Comparison of ENCODE assay signal across 22 cellular contexts in the genomic region with DNA sequence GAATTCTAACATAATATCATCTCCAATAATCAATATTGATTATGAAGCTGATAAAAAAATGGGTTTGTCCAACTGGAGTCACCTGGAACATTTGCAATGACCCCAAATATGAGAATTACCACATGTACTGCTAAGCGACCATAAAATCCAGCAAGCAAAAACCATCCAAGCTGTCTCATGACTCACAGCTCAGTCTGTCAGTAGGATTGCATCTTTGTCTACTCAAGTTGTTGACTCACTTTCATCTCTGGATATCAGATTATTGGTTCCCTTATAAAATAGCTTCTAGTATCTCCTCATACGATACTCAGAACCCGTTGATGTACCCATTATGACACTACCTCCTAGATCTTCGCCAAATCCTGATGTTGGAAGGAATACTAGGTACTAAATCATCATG.
DNase-seq lines count a peak whose midpoint lies in the region; ATAC-seq and TF ChIP-seq lines count a peak whose summit lies in the region.
"Had no signal": no experiment of that assay in that cellular context is flagged by ENCODE, and none has a peak within 500 bp of the region (broad histone marks: within the 10 kb centered on the region; RNA-seq: fewer than 3 reads in every experiment).

No MANE protein-coding gene starts in this region.

- peak; percentile 41; the same call in 2 of the 3 replicates for ATAC-seq in RWPE2 (ENCODE audit: low read depth)
- ATAC-seq: HCT116, K562, Right ventricle myocardium inferior had no signal

- no peak overlapping the region for H3K4me3 ChIP-seq in OCI-LY7 (ENCODE audit: low read depth, low read length, poor library complexity, severe bottlenecking)
- no peak overlapping the region for H3K4me3 ChIP-seq in RWPE2 (ENCODE audit: severe bottlenecking)
- H3K4me3 ChIP-seq in SK-N-SH (ENCODE audit: low read depth in 2 of 2, low read length in 1 of 2) = no peak overlapping the region
- H3K4me3 ChIP-seq: K562, Peyer's patch, SJCRH30 had no signal

- DNase-seq in OCI-LY7 (ENCODE audit: low spot score) = no peak
- DNase-seq in RWPE2 (ENCODE audit: low spot score) = no peak
- peak; percentile 31 for DNase-seq in epithelial cell of prostate (ENCODE audit: low read depth, low spot score)
- peak; percentile 45 for DNase-seq in renal cortical epithelial cell (ENCODE audit: low read depth)
- no peak for DNase-seq in SK-N-SH
- DNase-seq in NCI-H69 (lab: John Stamatoyannopoulos, UW) = no peak
- no peak for DNase-seq in nucleus accumbens (lab: John Stamatoyannopoulos, UW)
- DNase-seq: C1 segment of cervical spinal cord; CD4-positive, alpha-beta memory T cell; COR-L47; DMS79 treated with DMSO at 0.1 percent for 48 hours; GF-D8; Kasumi-1; MM.1S; NCI-H2029 treated with DMSO at 0.1 percent for 48 hours; NCI-H446 treated with DMSO at 0.1 percent for 48 hours; NCI-H526; Peyer's patch; SJCRH30 had no signal

- no peaks in the 10 kb centered on the region for H3F3A ChIP-seq in SK-N-SH (replicated peaks; ENCODE audit: insufficient read depth)

- no peak overlapping the region for H3K9ac ChIP-seq in SK-N-SH

- 40% methylated on average over 4 of the region's 4 CpGs for WGBS in SK-N-SH (ENCODE audit: low lambda C conversion rate)

- H2AFZ ChIP-seq in OCI-LY7 (ENCODE audit: low read length) (peak overlapping the region; percentile 49; the same call in 1 of the 2 replicates), SK-N-SH (ENCODE audit: low read depth) (no peak overlapping the region)

- POLR2A ChIA-PET in OCI-LY7 (lab: Charles Lee) (interaction anchor here (0.7 to 2.1 kb wide), 3 partner anchors 8 to 83 kb away, joined by 3 to 6 read pairs (median 4); no protein-coding TSS in a partner anchor), SK-N-SH (lab: Yijun Ruan, JAX) (no interaction called here)

- H3K79me2 ChIP-seq in OCI-LY7 (ENCODE audit: insufficient read depth, low read depth, low read length) = no peaks in the 10 kb centered on the region
- no peaks in the 10 kb centered on the region for H3K79me2 ChIP-seq in SK-N-SH (ENCODE audit: insufficient read depth)

- H3K36me3 ChIP-seq in OCI-LY7 (ENCODE audit: insufficient read depth, low read length) (no peaks in the 10 kb centered on the region; the same call in 1 of the 2 replicates), RWPE2 (ENCODE audit: low read depth) (no peaks in the 10 kb centered on the region), SK-N-SH (replicated peaks in 1 of 2; ENCODE audit: control insufficient read depth in 1 of 2, insufficient read depth in 2 of 2, low read length in 1 of 2) (no peaks in the 10 kb centered on the region)
- H3K36me3 ChIP-seq: Peyer's patch, SJCRH30 had no signal

- H3K9me2 ChIP-seq in OCI-LY7 (ENCODE audit: insufficient read depth, low read length) (0 out of 2 replicates have a peak, but pooled peaks cover 3% of the 10 kb centered on the region), SK-N-SH (no peaks in the 10 kb centered on the region)

- CTCF ChIA-PET in OCI-LY7 (lab: Charles Lee; ENCODE audit: unreplicated experiment) (no interaction called here), SK-N-SH (lab: Yijun Ruan, JAX) (no interaction called here)

- no peak for TF ChIP-seq RAD21 in SK-N-SH (IDR thresholded peaks at IDR 0.05; ENCODE audit: low read length)

- H3K27me3 ChIP-seq in RWPE2 (ENCODE audit: insufficient read depth, poor library complexity, severe bottlenecking) (no peaks in the 10 kb centered on the region), SK-N-SH (ENCODE audit: insufficient read depth) (no peaks in the 10 kb centered on the region)
- H3K27me3 ChIP-seq: Peyer's patch, SJCRH30 had no signal

- BruUV-seq in OCI-LY7 (replicated peaks; lab: Mats Ljungman, UMichigan) = no TSS peak

- TF ChIP-seq CTCF in OCI-LY7 (conservative IDR thresholded peaks at IDR 0.05; ENCODE audit: low read length) (no peak), RWPE2 (IDR thresholded peaks at IDR 0.05; ENCODE audit: poor library complexity, severe bottlenecking) (no peak), SK-N-SH (IDR thresholded peaks at IDR 0.05) (no peak)

- H3K4me2 ChIP-seq in OCI-LY7 (ENCODE audit: low read length) = no peak overlapping the region
- H3K4me2 ChIP-seq in SK-N-SH = no peak overlapping the region

- H3K4me1 ChIP-seq in OCI-LY7 (ENCODE audit: insufficient read depth, low read length, poor library complexity, severe bottlenecking) (no peaks in the 10 kb centered on the region), RWPE2 (ENCODE audit: insufficient read depth, poor library complexity, severe bottlenecking) (no peaks in the 10 kb centered on the region), SK-N-SH (ENCODE audit: control insufficient read depth in 1 of 2, insufficient read depth in 2 of 2, low read depth in 1 of 2, low read length in 1 of 2) (no peaks in the 10 kb centered on the region)
- H3K4me1 ChIP-seq: Peyer's patch, SJCRH30 had no signal

- no peak overlapping the region for H3K27ac ChIP-seq in OCI-LY7 (ENCODE audit: low read depth, low read length, poor library complexity, severe bottlenecking)
- no peak overlapping the region for H3K27ac ChIP-seq in RWPE2 (ENCODE audit: poor library complexity, severe bottlenecking)
- H3K27ac ChIP-seq in epithelial cell of prostate = no peak overlapping the region
- H3K27ac ChIP-seq in SK-N-SH (ENCODE audit: low read depth in 2 of 2, low read length in 1 of 2) = no peak overlapping the region
- H3K27ac ChIP-seq: Peyer's patch, SJCRH30 had no signal

- intact Hi-C loops in OCI-LY7 (cut with micrococcal nuclease; ENCODE audit: unreplicated experiment) = no loop called here

- TF ChIP-seq EP300 in SK-N-SH (IDR thresholded peaks at IDR 0.05; ENCODE audit: borderline replicate concordance in 1 of 2, low read depth in 1 of 2, low read length in 1 of 2) = no peak

- H3K9me3 ChIP-seq in OCI-LY7 (ENCODE audit: low read length) (0 out of 2 replicates have a peak, but pooled peaks cover 5% of the 10 kb centered on the region), RWPE2 (ENCODE audit: severe bottlenecking) (peaks cover under 1% of the 10 kb centered on the region), SK-N-SH (no peaks in the 10 kb centered on the region)
- H3K9me3 ChIP-seq: Peyer's patch, SJCRH30 had no signal

- H4K20me1 ChIP-seq in OCI-LY7 (ENCODE audit: insufficient read depth, low read length) = no peaks in the 10 kb centered on the region
- H4K20me1 ChIP-seq in SK-N-SH (ENCODE audit: insufficient read depth) = no peaks in the 10 kb centered on the region

TF ChIP-seq in SK-N-SH, 30 proteins besides CTCF, POLR2A, EP300 and RAD21:
- TF ChIP-seq RXRA (IDR thresholded peaks at IDR 0.05; ENCODE audit: borderline replicate concordance, low read depth) = no peak
- TF ChIP-seq, protein P1, sequence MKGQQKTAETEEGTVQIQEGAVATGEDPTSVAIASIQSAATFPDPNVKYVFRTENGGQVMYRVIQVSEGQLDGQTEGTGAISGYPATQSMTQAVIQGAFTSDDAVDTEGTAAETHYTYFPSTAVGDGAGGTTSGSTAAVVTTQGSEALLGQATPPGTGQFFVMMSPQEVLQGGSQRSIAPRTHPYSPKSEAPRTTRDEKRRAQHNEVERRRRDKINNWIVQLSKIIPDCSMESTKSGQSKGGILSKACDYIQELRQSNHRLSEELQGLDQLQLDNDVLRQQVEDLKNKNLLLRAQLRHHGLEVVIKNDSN (IDR thresholded peaks at IDR 0.05; ENCODE audit: borderline replicate concordance, low read depth) = no peak
- TF ChIP-seq YY1 (IDR thresholded peaks at IDR 0.05; ENCODE audit: low read depth) = no peak
- no peak for TF ChIP-seq JUND (IDR thresholded peaks at IDR 0.05)
- no peak for TF ChIP-seq FOXM1 (IDR thresholded peaks at IDR 0.05; ENCODE audit: low read depth)
- no peak for TF ChIP-seq NFIC (IDR thresholded peaks at IDR 0.05; ENCODE audit: borderline replicate concordance)
- no peak for TF ChIP-seq RCOR1 (IDR thresholded peaks at IDR 0.05; ENCODE audit: low read length)
- TF ChIP-seq SMC3 (IDR thresholded peaks at IDR 0.05; ENCODE audit: low read depth, low read length) = no peak
- no peak for TF ChIP-seq TEAD4 (IDR thresholded peaks at IDR 0.05; ENCODE audit: borderline replicate concordance, insufficient read depth)
- TF ChIP-seq, protein P2, sequence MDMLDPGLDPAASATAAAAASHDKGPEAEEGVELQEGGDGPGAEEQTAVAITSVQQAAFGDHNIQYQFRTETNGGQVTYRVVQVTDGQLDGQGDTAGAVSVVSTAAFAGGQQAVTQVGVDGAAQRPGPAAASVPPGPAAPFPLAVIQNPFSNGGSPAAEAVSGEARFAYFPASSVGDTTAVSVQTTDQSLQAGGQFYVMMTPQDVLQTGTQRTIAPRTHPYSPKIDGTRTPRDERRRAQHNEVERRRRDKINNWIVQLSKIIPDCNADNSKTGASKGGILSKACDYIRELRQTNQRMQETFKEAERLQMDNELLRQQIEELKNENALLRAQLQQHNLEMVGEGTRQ (IDR thresholded peaks at IDR 0.05; ENCODE audit: borderline replicate concordance, low read depth, low read length) = no peak
- TF ChIP-seq TAF1 (IDR thresholded peaks at IDR 0.05; ENCODE audit: borderline replicate concordance, low read depth, low read length) = no peak
- no peak for TF ChIP-seq RFX5 (IDR thresholded peaks at IDR 0.05; ENCODE audit: low read length)
- no peak for TF ChIP-seq EZH2phosphoT487 (IDR thresholded peaks at IDR 0.05; ENCODE audit: borderline replicate concordance, low read depth)
- TF ChIP-seq FOSL2 (IDR thresholded peaks at IDR 0.05; ENCODE audit: borderline replicate concordance, low read depth) = no peak

Comparison
In these comparisons a context has a peak if more than half of its experiments do, and no peak if none do; other contexts are left out.
1. DNase-seq: peak in epithelial cell of prostate (single experiment) and renal cortical epithelial cell (single experiment); none in OCI-LY7 (single experiment), RWPE2 (single experiment), SK-N-SH (single experiment), NCI-H69 (single experiment) and nucleus accumbens (0 of 56).